In the genomic region with DNA sequence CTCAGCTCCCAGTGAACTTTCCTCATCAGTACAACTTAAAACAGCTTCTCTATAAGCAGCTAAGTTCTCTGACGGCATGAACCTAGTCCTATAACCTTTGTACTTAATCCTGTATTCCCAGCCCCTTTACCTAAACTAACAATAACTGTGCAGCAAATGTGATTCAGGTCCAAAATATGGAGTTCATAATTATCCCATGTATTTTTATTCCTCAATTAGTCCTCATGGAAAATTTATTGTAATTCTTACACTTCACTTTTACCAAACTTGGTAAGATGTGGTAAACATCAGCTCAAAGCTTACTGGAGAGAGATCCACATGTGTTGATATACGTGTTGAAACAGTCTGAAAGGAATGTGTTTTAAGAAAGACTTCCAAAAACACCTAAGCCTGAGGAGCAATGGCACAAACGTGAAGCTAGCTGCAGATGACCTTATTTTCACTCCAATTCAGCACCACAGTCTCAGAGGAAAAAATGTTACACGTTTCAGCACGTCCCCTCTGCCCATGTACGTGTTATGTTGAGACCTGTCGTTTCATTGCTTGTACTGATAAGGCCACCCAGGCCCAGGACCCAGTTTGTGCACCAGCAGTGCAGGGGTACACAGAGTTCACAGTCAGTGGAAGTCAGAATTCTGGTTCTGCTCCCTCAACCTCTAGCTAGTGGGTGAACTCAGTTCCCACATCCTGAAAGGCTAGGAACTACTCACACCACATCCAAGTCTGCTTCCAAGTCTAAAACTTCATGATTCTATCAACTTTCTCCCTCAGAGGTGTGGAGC, we compare ENCODE assay signal across 24 cellular contexts. TPM values are rescaled to one million over a fixed set of nuclear protein-coding genes. Genes with fewer than 3 reads are reported as not detected.
A peak's percentile ranks its signal among the peaks of the same experiment; 100 is the strongest.
DNase-seq lines count a peak whose midpoint lies in the region; ATAC-seq and TF ChIP-seq lines count a peak whose summit lies in the region.
"Had no signal": no experiment of that assay in that cellular context is flagged by ENCODE, and none has a peak within 500 bp of the region (broad histone marks: within the 10 kb centered on the region; RNA-seq: fewer than 3 reads in every experiment).

No MANE protein-coding gene starts in this region.

- no peak for TF ChIP-seq EP300 in sigmoid colon (IDR thresholded peaks at IDR 0.05)

- H3K27me3 ChIP-seq in dorsolateral prefrontal cortex: no peaks in the 10 kb centered on the region
- no peaks in the 10 kb centered on the region for H3K27me3 ChIP-seq in sigmoid colon

- ATAC-seq in left ventricle myocardium superior (peak; percentile 79), HG02970 (IDR thresholded peaks at IDR 0.05; ENCODE audit: low FRiP score, unreplicated experiment) (no peak)
- ATAC-seq: HCT116; natural killer cell treated with Interleukin-12 subunit alpha and Interleukin-12 subunit beta and Interleukin-15 and Interleukin-18, amount 100 ng/mL, for 72 hours had no signal

- WGBS in sigmoid colon, 2 donors: 54 to 73% methylated on average over 7 of the region's 7 CpGs

- H3K4me3 ChIP-seq in dorsolateral prefrontal cortex (peak overlapping the region in 2 of 59 donors; percentile 10 to 43), sigmoid colon (no peak overlapping the region)
- H3K4me3 ChIP-seq: psoas muscle had no signal

- no peak for TF ChIP-seq POLR2A in sigmoid colon (IDR thresholded peaks at IDR 0.05)

- no peaks in the 10 kb centered on the region for H3K9me3 ChIP-seq in sigmoid colon

- no peaks in the 10 kb centered on the region for H3K36me3 ChIP-seq in sigmoid colon

- DNase-seq in HPDE6-E6E7 (ENCODE audit: extremely low spot score): peak; percentile 45
- DNase-seq in dorsolateral prefrontal cortex: no peak
- DNase-seq in left ventricle myocardium superior: peak; percentile 50
- DNase-seq in sigmoid colon: no peak
- no peak for DNase-seq in mesenteric fat pad (ENCODE audit: low spot score)
- DNase-seq in NCI-H345 (lab: John Stamatoyannopoulos, UW): no peak
- no peak for DNase-seq in COLO668 (lab: John Stamatoyannopoulos, UW; ENCODE audit: unreplicated experiment)
- DNase-seq: ACHN; activated CD4-positive, alpha-beta T cell treated with anti-CD3 and anti-CD28 coated beads, Interleukin-2, amount 50 U/mL, for 48 hours; activated naive CD4-positive, alpha-beta T cell treated with anti-CD3 and anti-CD28 coated beads for 36 hours; activated T-cell treated with anti-CD3 and anti-CD28 coated beads, Interleukin-2, amount 50 U/mL, for 1 hour; CD4-positive, CD25-positive, alpha-beta regulatory T cell; DMS53; NCI-H1694 treated with DMSO at 0.1 percent for 48 hours; NCI-H226; NK-92 treated with Interleukin-12 subunit alpha and Interleukin-12 subunit beta, amount 100 ng/mL, for 24 hours; psoas muscle; stimulated activated naive CD4-positive, alpha-beta T cell had no signal

- H3K4me1 ChIP-seq in sigmoid colon: peaks cover 0 to 73% (median 63%) of the 10 kb centered on the region in 4 donors

- intact Hi-C loops in dorsolateral prefrontal cortex (cut with DNase I): no loop called here
- intact Hi-C loops in left ventricle myocardium superior (cut with micrococcal nuclease): loop anchor here (10.0 kb wide), 1 partner anchor 57 kb away; no protein-coding TSS in a partner anchor
- intact Hi-C loops in sigmoid colon (cut with DNase I): no loop called here

- TF ChIP-seq CTCF in dorsolateral prefrontal cortex (IDR thresholded peaks at IDR 0.05 in 54 of 56, conservative IDR thresholded peaks at IDR 0.05 in 2 of 56; ENCODE audit: low read depth in 1 of 56, partially characterized antibody in 56 of 56) (no peak), sigmoid colon (IDR thresholded peaks at IDR 0.05) (no peak)

- peak overlapping the region; percentile 1 to 92 (median 80) for H3K27ac ChIP-seq in dorsolateral prefrontal cortex
- H3K27ac ChIP-seq in sigmoid colon: peak overlapping the region; percentile 15 to 71 (median 64)
- H3K27ac ChIP-seq: psoas muscle had no signal

RNA-seq across cellular contexts. Expression of gene USP31, which starts 7.1 kb away (rescaled TPM):
- total RNA-seq in dorsolateral prefrontal cortex (10 to 100 TPM; 41.7 to 92.3 (median 58.4) TPM), left ventricle myocardium superior (25.0 TPM), sigmoid colon (10 to 100 TPM; 12.7 to 21.0 (median 16.7) TPM), mesenteric fat pad (15.4 TPM)
- 1 to 10 TPM in 2 of 3 donors, under 1 TPM in 1; 0.60 to 4.0 (median 2.3) TPM for polyA plus RNA-seq in sigmoid colon

RNA-seq across cellular contexts. Expression of gene SCNN1G, which starts 40.4 kb away (rescaled TPM):
- total RNA-seq in dorsolateral prefrontal cortex (1 to 10 TPM in 2 of 120 experiments, under 1 TPM in 105, not detected in 13; 0.13 to 1.1 (median 0.31) TPM), left ventricle myocardium superior (0.12 TPM), sigmoid colon (under 1 TPM in 2 of 4 donors, not detected in 2; under 0.01 to 0.16 TPM), mesenteric fat pad (not detected)
- 10 to 100 TPM in 1 of 3 donors, 1 to 10 TPM in 2; 3.0 to 36.2 (median 9.2) TPM for polyA plus RNA-seq in sigmoid colon
- total RNA-seq: activated naive CD4-positive, alpha-beta T cell treated with anti-CD3 and anti-CD28 coated beads for 36 hours; CD4-positive, CD25-positive, alpha-beta regulatory T cell; HT-29; M059J; natural killer cell treated with Interleukin-12 subunit alpha and Interleukin-12 subunit beta and Interleukin-15 and Interleukin-18, amount 100 ng/mL, for 72 hours; psoas muscle; RPMI7951 had no signal
- polyA plus RNA-seq: CD4-positive, CD25-positive, alpha-beta regulatory T cell had no signal

Comparison
In these comparisons a context has a peak if more than half of its experiments do, and no peak if none do; other contexts are left out.
1. DNase-seq: peak in HPDE6-E6E7 (single experiment) and left ventricle myocardium superior (single experiment); none in dorsolateral prefrontal cortex (0 of 10), sigmoid colon (single experiment), mesenteric fat pad (single experiment), NCI-H345 (single experiment) and COLO668 (single experiment).